1 cellular context compared by ENCODE assay signal in genomic region chr17:67374329-67375053, GRCh38.
TF ChIP-seq lines count a peak whose summit lies in the region.

No MANE protein-coding gene starts in this region.

TF ChIP-seq in K562, 482 proteins besides CTCF, POLR2A, EP300 and RAD21 (continued from another document and continues in another):
- TF ChIP-seq CREB3L1 (IDR thresholded peaks at IDR 0.05; ENCODE audit: borderline replicate concordance, low read depth): no peak
- TF ChIP-seq ID3 (CRISPR knock-in tag; IDR thresholded peaks at IDR 0.05): no peak
- TF ChIP-seq ID3 (tag; IDR thresholded peaks at IDR 0.05): 0 out of 2 replicates have a peak, but pooled peaks have one; percentile 50
- peak; percentile 56; the same call in 1 of the 2 replicates for TF ChIP-seq ZNF316 (IDR thresholded peaks at IDR 0.05)
- TF ChIP-seq RBM17 (IDR thresholded peaks at IDR 0.05; ENCODE audit: borderline replicate concordance, low read depth, low read length): no peak
- TF ChIP-seq ZNF766 (CRISPR knock-in tag; conservative IDR thresholded peaks at IDR 0.05): 0 out of 2 replicates have a peak, but pooled peaks have one; percentile 13
- peak; percentile 48; the same call in 1 of the 2 replicates for TF ChIP-seq ARID4B (CRISPR knock-in tag; IDR thresholded peaks at IDR 0.05)
- TF ChIP-seq GATAD2A (IDR thresholded peaks at IDR 0.05): peak; percentile 44; the same call in 1 of the 2 replicates
- TF ChIP-seq POLR2G (IDR thresholded peaks at IDR 0.05; ENCODE audit: low read depth, low read length): no peak
- TF ChIP-seq ARNT (IDR thresholded peaks at IDR 0.05): peak; percentile 62 to 79; a peak in 1 of 4 replicates
- no peak for TF ChIP-seq JUN (IDR thresholded peaks at IDR 0.05; ENCODE audit: borderline replicate concordance, low read depth, low read length)
- TF ChIP-seq JUN (CRISPR knock-in tag; IDR thresholded peaks at IDR 0.05; ENCODE audit: borderline replicate concordance): 0 out of 2 replicates have a peak, but pooled peaks have one; percentile 62
- TF ChIP-seq PHF21A (IDR thresholded peaks at IDR 0.05; ENCODE audit: borderline replicate concordance, low read depth): no peak
- TF ChIP-seq GABPA (tag; conservative IDR thresholded peaks at IDR 0.05; ENCODE audit: low read depth): no peak
- TF ChIP-seq NCOA2 (IDR thresholded peaks at IDR 0.05; ENCODE audit: partially characterized antibody in 2 of 2): no peak
- peak; percentile 48; the same call in 1 of the 2 replicates for TF ChIP-seq SPI1 (IDR thresholded peaks at IDR 0.05; ENCODE audit: borderline replicate concordance, low read depth, low read length)
- peak; percentile 41 to 81; a peak in 3 of 4 replicates for TF ChIP-seq TEAD1 (CRISPR knock-in tag; IDR thresholded peaks at IDR 0.05)
- TF ChIP-seq MAFK (IDR thresholded peaks at IDR 0.05; ENCODE audit: low read length): no peak; the same call in 1 of the 2 replicates
- 0 out of 2 replicates have a peak, but pooled peaks have one; percentile 85 for TF ChIP-seq PREB (CRISPR knock-in tag; IDR thresholded peaks at IDR 0.05)
- TF ChIP-seq LCOR (CRISPR knock-in tag; IDR thresholded peaks at IDR 0.05): peak; percentile 82
- peak; percentile 45; the same call in 1 of the 2 replicates for TF ChIP-seq EHMT2 (IDR thresholded peaks at IDR 0.05)
- peak; percentile 56 for TF ChIP-seq CTCFL (IDR thresholded peaks at IDR 0.05; ENCODE audit: borderline replicate concordance, insufficient read depth, low read depth, low read length, poor library complexity, severe bottlenecking)
- 0 out of 2 replicates have a peak, but pooled peaks have one; percentile 64 for TF ChIP-seq ZNF197 (CRISPR knock-in tag; IDR thresholded peaks at IDR 0.05; ENCODE audit: low read depth)
- TF ChIP-seq NBN (IDR thresholded peaks at IDR 0.05; ENCODE audit: low read depth): peak; percentile 53; the same call in 1 of the 2 replicates
- no peak for TF ChIP-seq CGGBP1 (CRISPR knock-in tag; IDR thresholded peaks at IDR 0.05)
- peak; percentile 28; the same call in 1 of the 2 replicates for TF ChIP-seq CHAMP1 (IDR thresholded peaks at IDR 0.05)
- TF ChIP-seq HMGN3 (IDR thresholded peaks at IDR 0.05; ENCODE audit: borderline replicate concordance, extremely low read depth, insufficient read length, low read depth, low read length): peak; percentile 60
- TF ChIP-seq ZNF384 (IDR thresholded peaks at IDR 0.05; ENCODE audit: low read depth, low read length): peak; percentile 95
- 0 out of 2 replicates have a peak, but pooled peaks have one; percentile 21 for TF ChIP-seq L3MBTL2 (IDR thresholded peaks at IDR 0.05)
- TF ChIP-seq HBP1 (CRISPR knock-in tag; IDR thresholded peaks at IDR 0.05): 0 out of 2 replicates have a peak, but pooled peaks have one; percentile 29
- TF ChIP-seq NFIC (IDR thresholded peaks at IDR 0.05): peak; percentile 85
- TF ChIP-seq MTA3 (IDR thresholded peaks at IDR 0.05; ENCODE audit: borderline replicate concordance): peak; percentile 37; the same call in 1 of the 2 replicates
- TF ChIP-seq NCOR1 (IDR thresholded peaks at IDR 0.05): peak; percentile 91
- TF ChIP-seq ZBTB17 (CRISPR knock-in tag; IDR thresholded peaks at IDR 0.05): 0 out of 2 replicates have a peak, but pooled peaks have one; percentile 20
- peak; percentile 68 for TF ChIP-seq CREM (IDR thresholded peaks at IDR 0.05; ENCODE audit: low read depth)
- no peak for TF ChIP-seq HSF4 (CRISPR knock-in tag; IDR thresholded peaks at IDR 0.05; ENCODE audit: borderline replicate concordance)
- TF ChIP-seq CBFA2T2 (conservative IDR thresholded peaks at IDR 0.05): peak; percentile 94
- no peak for TF ChIP-seq CLOCK (CRISPR knock-in tag; IDR thresholded peaks at IDR 0.05; ENCODE audit: borderline replicate concordance)
- peak in 1 of 2 experiments; percentile 82; a peak in 2 of 4 replicates for TF ChIP-seq ZNF639 (CRISPR knock-in tag; conservative IDR thresholded peaks at IDR 0.05 in 1 of 2, IDR thresholded peaks at IDR 0.05 in 1 of 2)
- TF ChIP-seq DIDO1 (tag; IDR thresholded peaks at IDR 0.05; ENCODE audit: low read depth): 0 out of 2 replicates have a peak, but pooled peaks have one; percentile 13
- no peak for TF ChIP-seq IFI16 (CRISPR knock-in tag; IDR thresholded peaks at IDR 0.05)
- TF ChIP-seq ZNF354B (CRISPR knock-in tag; IDR thresholded peaks at IDR 0.05): no peak
- peak; percentile 64; the same call in 1 of the 2 replicates for TF ChIP-seq XRCC5 (IDR thresholded peaks at IDR 0.05; ENCODE audit: low read depth, low read length)
- TF ChIP-seq MAFF (IDR thresholded peaks at IDR 0.05; ENCODE audit: low read length): peak; percentile 58; the same call in 1 of the 2 replicates
- TF ChIP-seq PRMT5 (CRISPR knock-in tag; IDR thresholded peaks at IDR 0.05): no peak
- no peak for TF ChIP-seq MCM2 (IDR thresholded peaks at IDR 0.05; ENCODE audit: low read depth)
